2 cellular contexts compared by ENCODE assay signal in the genomic region with DNA sequence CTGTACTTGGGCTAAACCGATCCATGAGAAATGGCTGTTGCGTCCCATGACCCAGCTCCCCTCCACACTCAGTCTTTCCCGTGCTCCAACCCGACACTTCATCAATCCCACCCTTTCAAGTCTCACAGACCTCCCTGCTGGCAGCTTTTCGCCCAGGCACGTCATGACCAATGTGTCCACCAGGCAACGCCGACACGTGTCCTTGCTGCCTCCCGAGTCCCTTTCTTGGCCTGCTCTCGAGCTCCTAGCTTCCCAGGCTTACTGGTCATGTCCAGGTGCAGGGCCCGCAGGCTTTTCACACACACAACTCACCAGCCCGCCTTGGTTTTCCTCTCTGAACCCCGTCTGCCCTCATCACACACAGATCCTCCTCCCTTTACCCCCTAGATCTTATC.
A peak's percentile ranks its signal among the peaks of the same experiment; 100 is the strongest.
TF ChIP-seq lines count a peak whose summit lies in the region.

No MANE protein-coding gene starts in this region.

TF ChIP-seq in HEK293, 187 proteins besides CTCF, POLR2A, EP300 and RAD21:
- TF ChIP-seq, protein P1, sequence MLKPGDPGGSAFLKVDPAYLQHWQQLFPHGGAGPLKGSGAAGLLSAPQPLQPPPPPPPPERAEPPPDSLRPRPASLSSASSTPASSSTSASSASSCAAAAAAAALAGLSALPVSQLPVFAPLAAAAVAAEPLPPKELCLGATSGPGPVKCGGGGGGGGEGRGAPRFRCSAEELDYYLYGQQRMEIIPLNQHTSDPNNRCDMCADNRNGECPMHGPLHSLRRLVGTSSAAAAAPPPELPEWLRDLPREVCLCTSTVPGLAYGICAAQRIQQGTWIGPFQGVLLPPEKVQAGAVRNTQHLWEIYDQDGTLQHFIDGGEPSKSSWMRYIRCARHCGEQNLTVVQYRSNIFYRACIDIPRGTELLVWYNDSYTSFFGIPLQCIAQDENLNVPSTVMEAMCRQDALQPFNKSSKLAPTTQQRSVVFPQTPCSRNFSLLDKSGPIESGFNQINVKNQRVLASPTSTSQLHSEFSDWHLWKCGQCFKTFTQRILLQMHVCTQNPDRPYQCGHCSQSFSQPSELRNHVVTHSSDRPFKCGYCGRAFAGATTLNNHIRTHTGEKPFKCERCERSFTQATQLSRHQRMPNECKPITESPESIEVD (tag by site-specific recombination; IDR thresholded peaks at IDR 0.05) = no peak
- peak; percentile 26; the same call in 1 of the 2 replicates for TF ChIP-seq ZNF341 (tag by site-specific recombination; IDR thresholded peaks at IDR 0.05; ENCODE audit: low read depth)

TF ChIP-seq in K562, 482 proteins besides CTCF, POLR2A, EP300 and RAD21:
- TF ChIP-seq KLF13 (tag; IDR thresholded peaks at IDR 0.05; ENCODE audit: borderline replicate concordance, low read depth) = no peak
- TF ChIP-seq HNRNPLL (IDR thresholded peaks at IDR 0.05; ENCODE audit: low read depth, low read length, poor library complexity, severe bottlenecking) = no peak
- no peak for TF ChIP-seq ZSCAN29 (IDR thresholded peaks at IDR 0.05)
- TF ChIP-seq ZNF146 (CRISPR knock-in tag; IDR thresholded peaks at IDR 0.05; ENCODE audit: unreplicated experiment) = no peak
TF ChIP-seq in K562: peak in this region for 0.
